ENCODE assay signal across 12 cellular contexts in genomic region chr16:81755915-81756644, GRCh38. TPM values are rescaled to one million over a fixed set of nuclear protein-coding genes. Genes with fewer than 3 reads are reported as not detected.
DNase-seq lines count a peak whose midpoint lies in the region; ATAC-seq and TF ChIP-seq lines count a peak whose summit lies in the region.
"Had no signal": no experiment of that assay in that cellular context is flagged by ENCODE, and none has a peak within 500 bp of the region (broad histone marks: within the 10 kb centered on the region; RNA-seq: fewer than 3 reads in every experiment).

No MANE protein-coding gene starts in this region.

- H3K4me3 Mint-ChIP-seq in WTC11 (no peak overlapping the region), immature natural killer cell (no peak overlapping the region)
- H3K4me3 Mint-ChIP-seq: activated CD8-positive, alpha-beta T cell treated with anti-CD3 and anti-CD28 coated beads, Interleukin-2, amount 10 ng/mL, durations not matched to agents 7 days and 5 days; activated naive CD4-positive, alpha-beta T cell treated with anti-CD3 and anti-CD28 coated beads, Interleukin-2, amount 50 U/mL, for 24 hours; HFFc6 had no signal

- WGBS in spleen, 5 donors: 21 to 33% (median 29%) methylated on average over 13 of the region's 13 CpGs
- 51 to 54% methylated on average over 12 to 13 of the region's 13 CpGs for WGBS in testis, 2 donors

- TF ChIP-seq CTCF in WTC11 (IDR thresholded peaks at IDR 0.05) (no peak), spleen (IDR thresholded peaks at IDR 0.05 in 8 of 11, conservative IDR thresholded peaks at IDR 0.05 in 3 of 11) (peak in 1 of 11 experiments; percentile 25), testis (IDR thresholded peaks at IDR 0.05) (no peak)

- H3K4me1 ChIP-seq in spleen (peaks cover 13 to 75% (median 38%) of the 10 kb centered on the region in 6 donors), testis (no peaks in the 10 kb centered on the region)

- peak overlapping the region in 1 of 8 donors; percentile 19 for H3K4me3 ChIP-seq in spleen
- no peak overlapping the region for H3K4me3 ChIP-seq in testis

- POLR2A ChIA-PET in WTC11 (lab: Charles Lee): no interaction called here

- no peak for TF ChIP-seq POLR2A in spleen (IDR thresholded peaks at IDR 0.05)
- TF ChIP-seq POLR2A in testis (IDR thresholded peaks at IDR 0.05): no peak

- peak overlapping the region in 4 of 8 donors; percentile 10 to 44 (median 28) for H3K27ac ChIP-seq in spleen
- no peak overlapping the region for H3K27ac ChIP-seq in testis

- H3K27ac Mint-ChIP-seq in WTC11 (peak overlapping the region; percentile 47; the same call in 1 of the 2 replicates), immature natural killer cell (peak overlapping the region in 2 of 6 donors; percentile 18 to 40)
- H3K27ac Mint-ChIP-seq: activated CD8-positive, alpha-beta T cell treated with anti-CD3 and anti-CD28 coated beads, Interleukin-2, amount 10 ng/mL, durations not matched to agents 7 days and 5 days; activated naive CD4-positive, alpha-beta T cell treated with anti-CD3 and anti-CD28 coated beads, Interleukin-2, amount 50 U/mL, for 24 hours; HFFc6 had no signal

- H3K9me3 ChIP-seq in spleen (no peaks in the 10 kb centered on the region), testis (no peaks in the 10 kb centered on the region)

- H3K9me3 Mint-ChIP-seq in WTC11 (no peaks in the 10 kb centered on the region), immature natural killer cell (no peaks in the 10 kb centered on the region)
- H3K9me3 Mint-ChIP-seq: activated naive CD4-positive, alpha-beta T cell treated with anti-CD3 and anti-CD28 coated beads, Interleukin-2, amount 50 U/mL, for 24 hours; HFFc6 had no signal

- no peaks in the 10 kb centered on the region; the same call in 1 of the 2 replicates for H3K27me3 Mint-ChIP-seq in WTC11 (ENCODE audit: low read depth)
- H3K27me3 Mint-ChIP-seq in immature natural killer cell (ENCODE audit: low read depth in 3 of 3): peaks cover 0 to 4% (median 3%) of the 10 kb centered on the region in 3 donors
- H3K27me3 Mint-ChIP-seq: activated naive CD4-positive, alpha-beta T cell treated with anti-CD3 and anti-CD28 coated beads, Interleukin-2, amount 50 U/mL, for 24 hours had no signal

- H3K36me3 ChIP-seq in spleen (no peaks in the 10 kb centered on the region), testis (ENCODE audit: low read depth, missing control alignments) (no peaks in the 10 kb centered on the region)

- no peaks in the 10 kb centered on the region for H3K27me3 ChIP-seq in spleen (replicated peaks in 1 of 7)
- no peaks in the 10 kb centered on the region for H3K27me3 ChIP-seq in testis

- intact Hi-C loops in spleen (cut with DNase I; ENCODE audit: low total_unique reads) (no loop called here), testis (cut with DNase I; ENCODE audit: low total_unique reads) (no loop called here)

- CTCF ChIA-PET in WTC11 (lab: Charles Lee): interaction anchor here (0.6 to 1.6 kb wide), 4 partner anchors 19 to 183 kb away, joined by 3 to 6 read pairs (median 3); no protein-coding TSS in a partner anchor

- no peak for ATAC-seq in WTC11
- ATAC-seq: activated CD8-positive, alpha-beta T cell treated with anti-CD3 and anti-CD28 coated beads, Interleukin-2, amount 10 ng/mL, durations not matched to agents 7 days and 5 days had no signal

- DNase-seq in KG1 (lab: John Stamatoyannopoulos, UW): peak; percentile 71
- no peak for DNase-seq in WTC11 (ENCODE audit: low spot score)
- DNase-seq in islet precursor cell: peak; percentile 62
- peak; percentile 51 for DNase-seq in spleen
- no peak for DNase-seq in DMS153 (lab: John Stamatoyannopoulos, UW)
- no peak for DNase-seq in immature natural killer cell
- no peak for DNase-seq in testis
- no peak for DNase-seq in NCI-H82 (lab: John Stamatoyannopoulos, UW)
- DNase-seq: activated CD8-positive, alpha-beta T cell treated with anti-CD3 and anti-CD28 coated beads, Interleukin-2, amount 10 ng/mL, durations not matched to agents 7 days and 5 days; HFFc6; midbrain had no signal

- H3K36me3 Mint-ChIP-seq in WTC11 (no peaks in the 10 kb centered on the region), immature natural killer cell (no peaks in the 10 kb centered on the region)
- H3K36me3 Mint-ChIP-seq: activated naive CD4-positive, alpha-beta T cell treated with anti-CD3 and anti-CD28 coated beads, Interleukin-2, amount 50 U/mL, for 24 hours had no signal

- H3K4me1 Mint-ChIP-seq in WTC11 (peaks cover 3% of the 10 kb centered on the region; the same call in 1 of the 2 replicates), immature natural killer cell (peaks cover 29 to 37% of the 10 kb centered on the region in 2 donors)
- H3K4me1 Mint-ChIP-seq: activated naive CD4-positive, alpha-beta T cell treated with anti-CD3 and anti-CD28 coated beads, Interleukin-2, amount 50 U/mL, for 24 hours had no signal

TF ChIP-seq in WTC11, 78 proteins besides CTCF, POLR2A, EP300 and RAD21:
- TF ChIP-seq ZBTB43 (CRISPR knock-in tag; IDR thresholded peaks at IDR 0.05) (no peak), NFE2L1 (CRISPR knock-in tag; IDR thresholded peaks at IDR 0.05) (no peak), IRF2 (CRISPR knock-in tag; IDR thresholded peaks at IDR 0.05; ENCODE audit: borderline replicate concordance, low read depth) (no peak), E2F4 (CRISPR knock-in tag; IDR thresholded peaks at IDR 0.05; ENCODE audit: borderline replicate concordance, low read depth) (no peak), ELF4 (CRISPR knock-in tag; IDR thresholded peaks at IDR 0.05; ENCODE audit: low read depth) (no peak), AR (CRISPR knock-in tag; IDR thresholded peaks at IDR 0.05) (no peak)
TF ChIP-seq in WTC11: peak in this region for 0.

RNA-seq across cellular contexts. Expression of gene PLCG2, which starts 23.0 kb away (rescaled TPM):
- total RNA-seq in WTC11 (2021) (7.0 to 8.7 TPM (median 8.6 TPM) in 3 replicates), spleen (100 to 1,000 TPM; 111 to 277 (median 161) TPM), testis (10 to 100 TPM in 1 of 2 donors, 1 to 10 TPM in 1; 8.0 to 11.3 TPM)
- polyA plus RNA-seq in spleen (10 to 100 TPM; 57.1 to 83.2 (median 61.9) TPM), immature natural killer cell (10 to 100 TPM; 24.4 to 91.6 (median 46.4) TPM), testis (ENCODE audit: insufficient read depth, low read depth, low replicate concordance) (6.8 TPM)

Comparison
In these comparisons a context has a peak if more than half of its experiments do, and no peak if none do; other contexts are left out.
1. DNase-seq: peak in KG1 (single experiment), islet precursor cell (single experiment) and spleen (single experiment); none in WTC11 (single experiment), DMS153 (single experiment), immature natural killer cell (0 of 3), testis (single experiment) and NCI-H82 (single experiment).
2. RNA of gene PLCG2, which starts 23.0 kb away (total RNA-seq): 111 to 277 TPM in spleen; 8.0 to 11.3 TPM in testis and 7.0 to 8.7 TPM in WTC11; every median in the first group is over 4 times any median in the second.